Comparison of ENCODE assay signal across 20 cellular contexts in genomic region chr6:155366325-155366724, GRCh38.
"Had no signal": no experiment of that assay in that cellular context is flagged by ENCODE, and none has a peak within 500 bp of the region (broad histone marks: within the 10 kb centered on the region; RNA-seq: fewer than 3 reads in every experiment).

No MANE protein-coding gene starts in this region.

- H3K36me3 Mint-ChIP-seq: stimulated activated naive B cell treated with anti-CD40 and anti-IgM and Interleukin-4, amounts not matched to agents 10 μg/mL and 1 μg/mL and 100 μg/mL, for 72 hours had no signal

- H3K27ac Mint-ChIP-seq: endodermal cell; naive thymus-derived CD4-positive, alpha-beta T cell; nephron progenitor cell; stimulated activated naive B cell treated with anti-CD40 and anti-IgM and Interleukin-4, amounts not matched to agents 10 μg/mL and 1 μg/mL and 100 μg/mL, for 72 hours had no signal

- H3K27me3 Mint-ChIP-seq: stimulated activated naive B cell treated with anti-CD40 and anti-IgM and Interleukin-4, amounts not matched to agents 10 μg/mL and 1 μg/mL and 100 μg/mL, for 72 hours; stimulated activated naive CD8-positive, alpha-beta T cell treated with anti-CD3 and anti-CD28 coated beads, Interleukin-15, amount 100 ng/mL, for 72 hours had no signal

- H3K9me3 ChIP-seq: right atrium auricular region, sigmoid colon, testis, upper lobe of right lung, vagina had no signal

- H3K27ac ChIP-seq: foreskin keratinocyte, right atrium auricular region, sigmoid colon, skin epidermis, testis, tibial nerve, upper lobe of right lung, vagina had no signal

- H3K27me3 ChIP-seq: right atrium auricular region, sigmoid colon, testis, tibial nerve, upper lobe of right lung, vagina had no signal

- H3K4me1 ChIP-seq: foreskin keratinocyte, right atrium auricular region, sigmoid colon, testis, tibial nerve, upper lobe of right lung, vagina had no signal

- ATAC-seq: foreskin keratinocyte; naive thymus-derived CD4-positive, alpha-beta T cell; stimulated activated naive B cell treated with anti-CD40 and anti-IgM and Interleukin-4, amounts not matched to agents 10 μg/mL and 1 μg/mL and 100 μg/mL, for 72 hours; stimulated activated naive CD8-positive, alpha-beta T cell treated with anti-CD3 and anti-CD28 coated beads, Interleukin-15, amount 100 ng/mL, for 72 hours; upper lobe of right lung had no signal

- H3K4me3 Mint-ChIP-seq: endodermal cell; naive thymus-derived CD4-positive, alpha-beta T cell; nephron progenitor cell; stimulated activated naive B cell treated with anti-CD40 and anti-IgM and Interleukin-4, amounts not matched to agents 10 μg/mL and 1 μg/mL and 100 μg/mL, for 72 hours; stimulated activated naive CD8-positive, alpha-beta T cell treated with anti-CD3 and anti-CD28 coated beads, Interleukin-15, amount 100 ng/mL, for 72 hours had no signal

- DNase-seq: dermis blood vessel endothelial cell; effector CD4-positive, alpha-beta T cell; endodermal cell; erythroblast; foreskin keratinocyte; kidney glomerular epithelial cell; mammary epithelial cell; naive thymus-derived CD4-positive, alpha-beta T cell; nephron progenitor cell; sigmoid colon; stimulated activated CD4-positive, alpha-beta T cell treated with anti-CD3 and anti-CD28 coated beads, Interleukin-2, amount 100 ng/mL, for 24 hours; stimulated activated CD4-positive, alpha-beta T cell treated with anti-CD3 and anti-CD28 coated beads, Interleukin-4, amount 100 ng/mL, for 4 hours; stimulated activated naive B cell treated with anti-CD40 and anti-IgM and Interleukin-4, amounts not matched to agents 10 μg/mL and 1 μg/mL and 100 μg/mL, for 72 hours; stimulated activated naive CD8-positive, alpha-beta T cell treated with anti-CD3 and anti-CD28 coated beads, Interleukin-15, amount 100 ng/mL, for 72 hours; testis; upper lobe of right lung had no signal

- H3K4me1 Mint-ChIP-seq: endodermal cell; naive thymus-derived CD4-positive, alpha-beta T cell; nephron progenitor cell had no signal

- H3K36me3 ChIP-seq: right atrium auricular region, sigmoid colon, tibial nerve, upper lobe of right lung, vagina had no signal

- H3K4me3 ChIP-seq: right atrium auricular region, sigmoid colon, skin epidermis, testis, tibial nerve, upper lobe of right lung, vagina had no signal
